ENCODE assay signal across 1 cellular context in genomic region chr22:22983816-22984215, GRCh38.
TF ChIP-seq lines count a peak whose summit lies in the region.

No MANE protein-coding gene starts in this region.

TF ChIP-seq in K562, 482 proteins besides CTCF, POLR2A, EP300 and RAD21 (continued from another document):
- TF ChIP-seq RREB1 (CRISPR knock-in tag; IDR thresholded peaks at IDR 0.05) = no peak
- no peak for TF ChIP-seq THRAP3 (IDR thresholded peaks at IDR 0.05; ENCODE audit: borderline replicate concordance)
- TF ChIP-seq ARID4B (CRISPR knock-in tag; IDR thresholded peaks at IDR 0.05) = no peak
- TF ChIP-seq ADNP (tag; IDR thresholded peaks at IDR 0.05) = no peak
- TF ChIP-seq CREM (IDR thresholded peaks at IDR 0.05; ENCODE audit: low read depth) = no peak
- TF ChIP-seq POLR2B (IDR thresholded peaks at IDR 0.05; ENCODE audit: low read depth, partially characterized antibody) = no peak
- TF ChIP-seq ZNF184 (CRISPR knock-in tag; IDR thresholded peaks at IDR 0.05) = peak; percentile 67; the same call in 1 of the 2 replicates
- TF ChIP-seq L3MBTL2 (IDR thresholded peaks at IDR 0.05) = no peak
- TF ChIP-seq GATAD2B (IDR thresholded peaks at IDR 0.05; ENCODE audit: borderline replicate concordance) = no peak
- TF ChIP-seq IRF2 (CRISPR knock-in tag; IDR thresholded peaks at IDR 0.05) = peak; percentile 81
- no peak for TF ChIP-seq ATF6 (CRISPR knock-in tag; IDR thresholded peaks at IDR 0.05)
- 0 out of 2 replicates have a peak, but pooled peaks have one; percentile 5 for TF ChIP-seq XRCC3 (IDR thresholded peaks at IDR 0.05)
